Comparison of ENCODE assay signal across 25 cellular contexts in genomic region chr1:76919123-76919522, GRCh38. TPM values are rescaled to one million over a fixed set of nuclear protein-coding genes. Genes with fewer than 3 reads are reported as not detected.
DNase-seq lines count a peak whose midpoint lies in the region; ATAC-seq and TF ChIP-seq lines count a peak whose summit lies in the region.
"Had no signal": no experiment of that assay in that cellular context is flagged by ENCODE, and none has a peak within 500 bp of the region (broad histone marks: within the 10 kb centered on the region; RNA-seq: fewer than 3 reads in every experiment).

No MANE protein-coding gene starts in this region.

- TF ChIP-seq RAD21 in IMR-90 (IDR thresholded peaks at IDR 0.05; ENCODE audit: low read length) = no peak

- no peak overlapping the region for H3K4me3 Mint-ChIP-seq in mesothelial cell of epicardium
- H3K4me3 Mint-ChIP-seq: activated CD8-positive, alpha-beta T cell treated with anti-CD3 and anti-CD28 coated beads, Interleukin-2, amount 10 ng/mL, durations not matched to agents 7 days and 5 days; activated naive CD4-positive, alpha-beta T cell treated with anti-CD3 and anti-CD28 coated beads, Interleukin-2, amount 50 U/mL, for 24 hours; CD4-positive, CD25-positive, alpha-beta regulatory T cell; T-helper 17 cell had no signal

- no peak overlapping the region for H3K18ac ChIP-seq in IMR-90 (ENCODE audit: low read depth, low read length)

- H2BK15ac ChIP-seq in IMR-90 (ENCODE audit: low read depth, low read length) = no peak overlapping the region

- no peak overlapping the region for H3K4me3 ChIP-seq in IMR-90 (ENCODE audit: insufficient read depth, low read depth, low read length)
- H3K4me3 ChIP-seq in coronary artery = no peak overlapping the region
- H3K4me3 ChIP-seq: HAP-1, testis, uterus had no signal

- H2AK5ac ChIP-seq in IMR-90 (ENCODE audit: low read depth, low read length) = no peak overlapping the region

- H3K56ac ChIP-seq in IMR-90 (ENCODE audit: extremely low read depth, insufficient read depth, low read length) = no peak overlapping the region

- no peaks in the 10 kb centered on the region for H3K36me3 ChIP-seq in IMR-90 (ENCODE audit: control insufficient read depth, insufficient read depth, low read length)
- H3K36me3 ChIP-seq: HAP-1, uterus had no signal

- H2AK9ac ChIP-seq in IMR-90 (replicated peaks; ENCODE audit: low read depth, low read length, poor library complexity) = no peak overlapping the region

- no peak overlapping the region for H4K5ac ChIP-seq in IMR-90 (ENCODE audit: low read depth, low read length)

- H4K8ac ChIP-seq in IMR-90 (ENCODE audit: low read depth in 2 of 2, low read length in 2 of 2) = no peak overlapping the region

- H3K9me3 ChIP-seq in IMR-90 (ENCODE audit: control insufficient read depth, insufficient read depth, low read length) = no peaks in the 10 kb centered on the region
- H3K9me3 ChIP-seq: HAP-1, testis, uterus had no signal

- H4K91ac ChIP-seq in IMR-90 (ENCODE audit: insufficient read depth, low read depth, low read length) = no peak overlapping the region

- TF ChIP-seq CTCF in 22Rv1 (IDR thresholded peaks at IDR 0.05) (no peak), IMR-90 (conservative IDR thresholded peaks at IDR 0.05; ENCODE audit: low read depth, low read length) (no peak), mesothelial cell of epicardium (IDR thresholded peaks at IDR 0.05; ENCODE audit: unreplicated experiment) (no peak), coronary artery (IDR thresholded peaks at IDR 0.05) (no peak)

- peak overlapping the region; percentile 39 for H3K27ac ChIP-seq in 22Rv1
- no peak overlapping the region for H3K27ac ChIP-seq in IMR-90 (ENCODE audit: insufficient read depth, low read length)
- H3K27ac ChIP-seq in coronary artery = no peak overlapping the region
- no peak overlapping the region for H3K27ac ChIP-seq in caudate nucleus (ENCODE audit: low read depth, low read length)
- H3K27ac ChIP-seq: testis, uterus had no signal

- no peak for DNase-seq in IMR-90
- peak; percentile 3 for DNase-seq in fibroblast of peridontal ligament (ENCODE audit: extremely low read depth)
- DNase-seq in mesothelial cell of epicardium (ENCODE audit: low spot score in 2 of 2, unreplicated experiment in 2 of 2) = no peak
- no peak for DNase-seq in SHP77 treated with DMSO at 0.1 percent for 48 hours (lab: John Stamatoyannopoulos, UW)
- DNase-seq in coronary artery (ENCODE audit: low spot score) = no peak
- no peak for DNase-seq in islet precursor cell
- DNase-seq in caudate nucleus (lab: John Stamatoyannopoulos, UW) = no peak
- DNase-seq: activated CD8-positive, alpha-beta T cell treated with anti-CD3 and anti-CD28 coated beads, Interleukin-2, amount 10 ng/mL, durations not matched to agents 7 days and 5 days; aorta; CD4-positive, CD25-positive, alpha-beta regulatory T cell; central memory CD4-positive, alpha-beta T cell; dermis blood vessel endothelial cell; kidney glomerular epithelial cell; NCI-H146; NCI-H446 treated with DMSO at 0.1 percent for 48 hours; stimulated activated naive CD4-positive, alpha-beta T cell treated with Interleukin-2 at 50 U/mL for 16 hours; T-helper 17 cell; testis; uterus had no signal

- no peak overlapping the region for H3K23ac ChIP-seq in IMR-90 (ENCODE audit: low read depth, low read length)

- peak overlapping the region; percentile 3 for H3K27ac Mint-ChIP-seq in mesothelial cell of epicardium
- H3K27ac Mint-ChIP-seq: activated CD8-positive, alpha-beta T cell treated with anti-CD3 and anti-CD28 coated beads, Interleukin-2, amount 10 ng/mL, durations not matched to agents 7 days and 5 days; activated naive CD4-positive, alpha-beta T cell treated with anti-CD3 and anti-CD28 coated beads, Interleukin-2, amount 50 U/mL, for 24 hours; activated T-helper 2 cell treated with anti-CD3 and anti-CD28 coated beads, Interferon-gamma antibody, Interleukin-2, Interleukin-4, amounts not matched to agents 10 μg/mL and 5 μg/mL and 100 μg/mL, durations not matched to agents 14 hours and 24 hours and 36 hours; CD4-positive, CD25-positive, alpha-beta regulatory T cell; T-helper 17 cell had no signal

- H3K4me1 Mint-ChIP-seq in mesothelial cell of epicardium = peaks cover 7% of the 10 kb centered on the region
- H3K4me1 Mint-ChIP-seq: activated naive CD4-positive, alpha-beta T cell treated with anti-CD3 and anti-CD28 coated beads, Interleukin-2, amount 50 U/mL, for 24 hours; CD4-positive, CD25-positive, alpha-beta regulatory T cell had no signal

- WGBS in IMR-90 (ENCODE audit: extremely low coverage in 2 of 2, insufficient read length in 1 of 2), 2 experiments = 20% methylated on average over 1 of the region's 6 CpGs; no CpG with 5 or more reads in 1 of the 2 experiments

- H3K79me1 ChIP-seq in IMR-90 (ENCODE audit: low read depth in 1 of 2, low read length in 2 of 2) = no peaks in the 10 kb centered on the region

- intact Hi-C loops in IMR-90 (cut with micrococcal nuclease) = no loop called here

- H3K14ac ChIP-seq in IMR-90 (replicated peaks; ENCODE audit: low read depth, low read length) = no peak overlapping the region

- no peaks in the 10 kb centered on the region for H3K4me1 ChIP-seq in IMR-90 (ENCODE audit: control insufficient read depth, insufficient read depth, low read length)
- H3K4me1 ChIP-seq: HAP-1, testis, uterus had no signal

- no peak overlapping the region for H2BK5ac ChIP-seq in IMR-90 (ENCODE audit: low read depth, low read length, poor library complexity, severe bottlenecking)

- H3K4me2 ChIP-seq in IMR-90 (ENCODE audit: low read depth, low read length) = no peak overlapping the region

- no peaks in the 10 kb centered on the region for H4K20me1 ChIP-seq in IMR-90 (ENCODE audit: insufficient read depth, low read length)

- H2BK20ac ChIP-seq in IMR-90 (ENCODE audit: low read depth, low read length) = peak overlapping the region; percentile 42; the same call in 1 of the 2 replicates

- no peak overlapping the region for H3K9ac ChIP-seq in IMR-90 (ENCODE audit: low read depth, low read length)

- no peak overlapping the region for H2AFZ ChIP-seq in IMR-90 (replicated peaks; ENCODE audit: low read length, poor library complexity)

- dilution Hi-C loops in IMR-90 (cut with HindIII; ENCODE audit: low sequenced_read_pairs, unreplicated experiment) = no loop called here

- TF ChIP-seq POLR2A in IMR-90 (IDR thresholded peaks at IDR 0.05; ENCODE audit: low read depth, low read length) = no peak

- no peaks in the 10 kb centered on the region for H3K27me3 Mint-ChIP-seq in mesothelial cell of epicardium (ENCODE audit: low read depth)

- no TSS peak for BruUV-seq in IMR-90 (replicated peaks; lab: Mats Ljungman, UMichigan)

- no peaks in the 10 kb centered on the region for H3K9me1 ChIP-seq in IMR-90 (ENCODE audit: insufficient read depth, low read length)

- H3K4ac ChIP-seq in IMR-90 (ENCODE audit: low read depth, low read length) = no peak overlapping the region

- H3K9me3 Mint-ChIP-seq in mesothelial cell of epicardium = no peaks in the 10 kb centered on the region
- H3K9me3 Mint-ChIP-seq: activated naive CD4-positive, alpha-beta T cell treated with anti-CD3 and anti-CD28 coated beads, Interleukin-2, amount 50 U/mL, for 24 hours had no signal

- ATAC-seq in IMR-90 (ENCODE audit: low read depth) = no peak
- ATAC-seq: activated CD8-positive, alpha-beta T cell treated with anti-CD3 and anti-CD28 coated beads, Interleukin-2, amount 10 ng/mL, durations not matched to agents 7 days and 5 days; SK-N-SH treated with all-trans-retinoic acid at 6 μM for 48 hours; T-helper 17 cell had no signal

- no peaks in the 10 kb centered on the region for H3K36me3 Mint-ChIP-seq in mesothelial cell of epicardium
- H3K36me3 Mint-ChIP-seq: activated naive CD4-positive, alpha-beta T cell treated with anti-CD3 and anti-CD28 coated beads, Interleukin-2, amount 50 U/mL, for 24 hours; CD4-positive, CD25-positive, alpha-beta regulatory T cell had no signal

- in situ Hi-C loops in IMR-90 (cut with MboI; ENCODE audit: low sequenced_read_pairs) = no loop called here

- POLR2A ChIA-PET in IMR-90 (lab: Charles Lee; ENCODE audit: unreplicated experiment) = no interaction called here

- no peak overlapping the region for H2BK120ac ChIP-seq in IMR-90 (ENCODE audit: low read depth, low read length)

- H3K27me3 ChIP-seq in IMR-90 (ENCODE audit: control insufficient read depth, insufficient read depth, low read length) = no peaks in the 10 kb centered on the region; the same call in 1 of the 2 replicates
- H3K27me3 ChIP-seq: testis, uterus had no signal

- CTCF ChIA-PET in IMR-90 (lab: Yijun Ruan, JAX) = no interaction called here

TF ChIP-seq in IMR-90, 13 proteins besides CTCF, POLR2A, EP300 and RAD21:
- TF ChIP-seq MAZ (IDR thresholded peaks at IDR 0.05; ENCODE audit: borderline replicate concordance, low read depth, low read length) (no peak), BHLHE40 (IDR thresholded peaks at IDR 0.05; ENCODE audit: low read depth, low read length) (no peak), NFE2L2 (IDR thresholded peaks at IDR 0.05; ENCODE audit: low read depth, low read length) (no peak), MXI1 (IDR thresholded peaks at IDR 0.05; ENCODE audit: borderline replicate concordance, low read depth, low read length) (no peak), RCOR1 (IDR thresholded peaks at IDR 0.05; ENCODE audit: insufficient replicate concordance, low read length) (no peak), MAFK (IDR thresholded peaks at IDR 0.05; ENCODE audit: low read depth, low read length) (no peak), SMC3 (IDR thresholded peaks at IDR 0.05; ENCODE audit: low read depth, low read length) (no peak)

RNA-seq across cellular contexts. Expression of gene ST6GALNAC5, which starts 51.8 kb away (rescaled TPM):
- 2.8 and 3.4 TPM in 2 replicates for total RNA-seq in IMR-90 (2012; rRNA removed)
- 3.7 and 4.0 TPM in 2 replicates for polyA plus RNA-seq in IMR-90 (2012; rRNA removed)
- polyA plus RNA-seq in IMR-90 (2012; cell fraction: cytosol; rRNA removed) = 3.1 and 5.7 TPM in 2 replicates
- 2.8 and 3.9 TPM in 2 replicates for polyA plus RNA-seq in IMR-90 (2012; cell fraction: nucleus; rRNA removed; ENCODE audit: low replicate concordance)
- 16.7 to 18.6 TPM (median 16.8 TPM) in 3 replicates for total RNA-seq in mesothelial cell of epicardium
- total RNA-seq: activated CD8-positive, alpha-beta T cell treated with anti-CD3 and anti-CD28 coated beads, Interleukin-2, amount 10 ng/mL, durations not matched to agents 7 days and 5 days; activated T-helper 2 cell treated with anti-CD3 and anti-CD28 coated beads, Interferon-gamma antibody, Interleukin-2, Interleukin-4, amounts not matched to agents 10 μg/mL and 5 μg/mL and 100 μg/mL, durations not matched to agents 14 hours and 24 hours and 36 hours; CD4-positive, CD25-positive, alpha-beta regulatory T cell; dermis blood vessel endothelial cell; lung microvascular endothelial cell; T-helper 17 cell had no signal
